ENCODE assay signal across 9 cellular contexts in genomic region chr5:150490296-150490669, GRCh38. TPM values are rescaled to one million over a fixed set of nuclear protein-coding genes. Genes with fewer than 3 reads are reported as not detected.
DNase-seq lines count a peak whose midpoint lies in the region; ATAC-seq, FAIRE-seq and TF ChIP-seq lines count a peak whose summit lies in the region.
"Had no signal": no experiment of that assay in that cellular context is flagged by ENCODE, and none has a peak within 500 bp of the region (broad histone marks: within the 10 kb centered on the region; RNA-seq: fewer than 3 reads in every experiment).

No MANE protein-coding gene starts in this region.

- H3K9me3 Mint-ChIP-seq in endodermal cell (no peaks in the 10 kb centered on the region), neural progenitor cell (no peaks in the 10 kb centered on the region)
- no peaks in the 10 kb centered on the region for H3K9me3 Mint-ChIP-seq in activated naive CD4-positive, alpha-beta T cell treated with anti-CD3 and anti-CD28 coated beads, Interleukin-2, amount 50 U/mL, for 72 hours

- no peak overlapping the region for H3K9ac ChIP-seq in endodermal cell (ENCODE audit: extremely low read depth, low read length, poor library complexity, severe bottlenecking)
- H3K9ac ChIP-seq in neural progenitor cell: no peak overlapping the region

- H3K4me3 Mint-ChIP-seq in endodermal cell (no peak overlapping the region), neural progenitor cell (no peak overlapping the region)

- H3K4me3 ChIP-seq in left ventricle myocardium inferior (peak overlapping the region; percentile 93), endodermal cell (ENCODE audit: low read length) (no peak overlapping the region), neural progenitor cell (no peak overlapping the region)

- H3K27me3 Mint-ChIP-seq in endodermal cell (ENCODE audit: insufficient read depth): no peaks in the 10 kb centered on the region
- peaks cover 5% of the 10 kb centered on the region for H3K27me3 Mint-ChIP-seq in neural progenitor cell (ENCODE audit: insufficient read depth, low read depth)

- no peaks in the 10 kb centered on the region for H3K36me3 ChIP-seq in left ventricle myocardium inferior
- peaks cover 6% of the 10 kb centered on the region for H3K36me3 ChIP-seq in endodermal cell (ENCODE audit: control insufficient read depth, insufficient read depth, low read length)
- H3K36me3 ChIP-seq in neural progenitor cell: no peaks in the 10 kb centered on the region

- peaks cover 81% of the 10 kb centered on the region for H3K4me1 ChIP-seq in left ventricle myocardium inferior
- H3K4me1 ChIP-seq in endodermal cell (ENCODE audit: control insufficient read depth, insufficient read depth, low read length): peaks cover 14% of the 10 kb centered on the region
- H3K4me1 ChIP-seq in neural progenitor cell: peaks cover 44% of the 10 kb centered on the region

- no peaks in the 10 kb centered on the region for H3K9me3 ChIP-seq in left ventricle myocardium inferior (replicated peaks)
- no peaks in the 10 kb centered on the region for H3K9me3 ChIP-seq in endodermal cell (ENCODE audit: control insufficient read depth, low read length)
- no peaks in the 10 kb centered on the region for H3K9me3 ChIP-seq in neural progenitor cell (ENCODE audit: low read depth)

- intact Hi-C loops in left ventricle myocardium inferior (cut with micrococcal nuclease): no loop called here
- intact Hi-C loops in Right ventricle myocardium superior (cut with DNase I): no loop called here

- H3K27me3 ChIP-seq in left ventricle myocardium inferior (ENCODE audit: low read depth) (no peaks in the 10 kb centered on the region), endodermal cell (ENCODE audit: control insufficient read depth, insufficient read depth, low read length, poor library complexity, severe bottlenecking) (no peaks in the 10 kb centered on the region), neural progenitor cell (no peaks in the 10 kb centered on the region)

- H3K27ac ChIP-seq in left ventricle myocardium inferior (replicated peaks) (peak overlapping the region; percentile 98), endodermal cell (ENCODE audit: low read depth, low read length) (no peak overlapping the region), neural progenitor cell (no peak overlapping the region)

- H3K36me3 Mint-ChIP-seq in endodermal cell (ENCODE audit: low read depth) (peaks cover 11% of the 10 kb centered on the region), neural progenitor cell (peaks cover 2% of the 10 kb centered on the region)
- H3K36me3 Mint-ChIP-seq in activated naive CD4-positive, alpha-beta T cell treated with anti-CD3 and anti-CD28 coated beads, Interleukin-2, amount 50 U/mL, for 72 hours: no peaks in the 10 kb centered on the region

- H3K79me2 ChIP-seq in neural progenitor cell (ENCODE audit: low read depth): peaks cover 90% of the 10 kb centered on the region

- H3K27ac Mint-ChIP-seq in endodermal cell (peak overlapping the region; percentile 79), neural progenitor cell (peak overlapping the region; percentile 2)
- H3K27ac Mint-ChIP-seq in activated naive CD4-positive, alpha-beta T cell treated with anti-CD3 and anti-CD28 coated beads, Interleukin-2, amount 50 U/mL, for 72 hours: no peak overlapping the region

- TF ChIP-seq CTCF in left ventricle myocardium inferior (IDR thresholded peaks at IDR 0.05; ENCODE audit: borderline replicate concordance) (no peak), endodermal cell (conservative IDR thresholded peaks at IDR 0.05) (no peak), neural progenitor cell (IDR thresholded peaks at IDR 0.05) (no peak)

- H2AFZ ChIP-seq in neural progenitor cell (replicated peaks): no peak overlapping the region

- no peak for ATAC-seq in Right ventricle myocardium superior (ENCODE audit: poor library complexity)
- no peak for ATAC-seq in activated naive CD4-positive, alpha-beta T cell treated with anti-CD3 and anti-CD28 coated beads, Interleukin-2, amount 50 U/mL, for 72 hours

- H3K4me1 Mint-ChIP-seq in endodermal cell (peaks cover 54% of the 10 kb centered on the region), neural progenitor cell (peaks cover 53% of the 10 kb centered on the region)

- DNase-seq in left ventricle myocardium inferior (no peak), Right ventricle myocardium superior (no peak), endodermal cell (no peak), neural progenitor cell (ENCODE audit: low spot score) (no peak), COR-L47 (lab: John Stamatoyannopoulos, UW) (no peak), GM19239 (ENCODE audit: insufficient read length, low spot score) (no peak), Kasumi-1 (lab: John Stamatoyannopoulos, UW) (no peak)
- DNase-seq in activated naive CD4-positive, alpha-beta T cell treated with anti-CD3 and anti-CD28 coated beads, Interleukin-2, amount 50 U/mL, for 72 hours (ENCODE audit: low spot score in 2 of 2): no peak
- DNase-seq: anterior cingulate cortex had no signal

- FAIRE-seq in GM19239 (lab: Jason Lieb, UNC): no peak

- H3K4me2 ChIP-seq in neural progenitor cell: peak overlapping the region; percentile 12

- peaks cover 48% of the 10 kb centered on the region for H4K20me1 ChIP-seq in neural progenitor cell (ENCODE audit: low read depth)

- 85% methylated on average over 2 of the region's 2 CpGs; no CpG with 5 or more reads in 1 of the 2 experiments for WGBS in endodermal cell (ENCODE audit: insufficient coverage in 1 of 2, insufficient read length in 1 of 2), 2 experiments

- peaks cover 33% of the 10 kb centered on the region for H3F3A ChIP-seq in neural progenitor cell (ENCODE audit: low read depth)

RNA-seq across cellular contexts. Expression of gene NDST1, which starts 17.6 kb away (rescaled TPM):
- total RNA-seq in left ventricle myocardium inferior (58.9 TPM), Right ventricle myocardium superior (50.8 TPM), endodermal cell (10 to 100 TPM; 53.3 to 71.7 TPM), neural progenitor cell (ENCODE audit: low replicate concordance) (22.9 and 45.6 TPM in 2 replicates)
- 40.7 TPM for polyA plus RNA-seq in endodermal cell (2013, experiment 1 of 2)
- polyA plus RNA-seq in endodermal cell (2013, experiment 2 of 2): 37.5 TPM
- 1 to 10 TPM in 1 of 2 donors, under 1 TPM in 1; 0.87 to 4.5 TPM for total RNA-seq in activated naive CD4-positive, alpha-beta T cell treated with anti-CD3 and anti-CD28 coated beads, Interleukin-2, amount 50 U/mL, for 72 hours

RNA-seq across cellular contexts. Expression of gene RPS14, which starts 40.7 kb away (rescaled TPM):
- total RNA-seq in left ventricle myocardium inferior (1,202 TPM), Right ventricle myocardium superior (1,133 TPM), endodermal cell (1,000 to 10,000 TPM; 2,313 to 2,316 TPM), neural progenitor cell (ENCODE audit: low replicate concordance) (3,204 and 3,639 TPM in 2 replicates)
- 1,931 TPM for polyA plus RNA-seq in endodermal cell (2013, experiment 1 of 2)
- polyA plus RNA-seq in endodermal cell (2013, experiment 2 of 2): 1,875 TPM
- total RNA-seq in activated naive CD4-positive, alpha-beta T cell treated with anti-CD3 and anti-CD28 coated beads, Interleukin-2, amount 50 U/mL, for 72 hours: 1,000 to 10,000 TPM; 2,876 to 3,412 TPM

Comparison
In these comparisons a context has a peak if more than half of its experiments do, and no peak if none do; other contexts are left out.
1. H3K27ac Mint-ChIP-seq: peak in endodermal cell (single experiment) and neural progenitor cell (single experiment); none in activated naive CD4-positive, alpha-beta T cell treated with anti-CD3 and anti-CD28 coated beads, Interleukin-2, amount 50 U/mL, for 72 hours (0 of 2).